ENCODE assay signal across 8 cellular contexts in the genomic region with DNA sequence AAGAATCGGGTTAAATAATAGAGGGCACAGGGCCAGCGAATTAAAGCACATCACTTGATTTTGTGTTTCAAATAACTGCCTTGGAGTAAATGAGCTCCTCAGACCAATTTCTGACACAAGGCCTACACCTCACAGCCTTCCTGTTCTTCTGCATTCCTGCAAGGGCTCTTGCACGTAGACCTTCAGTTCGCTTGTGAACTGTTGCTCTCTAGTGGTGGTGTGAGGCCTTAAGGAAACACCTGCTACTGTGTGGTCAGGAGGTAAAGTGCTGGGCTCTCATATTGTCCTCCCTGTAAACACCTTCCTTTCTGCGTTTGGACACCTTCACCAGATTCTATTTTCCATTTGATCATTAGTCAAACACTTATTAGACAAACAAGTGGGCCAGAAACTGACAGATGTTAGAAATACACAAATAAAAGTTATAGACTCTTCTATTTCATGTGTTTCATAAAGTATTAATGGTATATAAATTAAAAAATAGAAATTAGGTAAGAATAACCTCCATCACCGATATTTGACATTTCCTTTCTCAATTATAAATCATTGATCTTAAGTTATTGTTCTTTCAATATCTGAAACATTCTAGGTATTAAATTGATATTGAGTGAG. TPM values are rescaled to one million over a fixed set of nuclear protein-coding genes. Genes with fewer than 3 reads are reported as not detected.
A peak's percentile ranks its signal among the peaks of the same experiment; 100 is the strongest.
DNase-seq lines count a peak whose midpoint lies in the region; ATAC-seq and TF ChIP-seq lines count a peak whose summit lies in the region.

No MANE protein-coding gene starts in this region.

- H3K36me3 Mint-ChIP-seq in CD8-positive, alpha-beta memory T cell: no peaks in the 10 kb centered on the region

- peaks cover 46 to 52% (median 46%) of the 10 kb centered on the region in 3 donors for H3K4me1 Mint-ChIP-seq in CD8-positive, alpha-beta memory T cell

- H3K9me3 Mint-ChIP-seq in CD8-positive, alpha-beta memory T cell: no peaks in the 10 kb centered on the region

- H3K4me3 Mint-ChIP-seq in CD8-positive, alpha-beta memory T cell: peak overlapping the region in 4 of 7 donors; percentile 11 to 38 (median 25)

- H3K9me3 ChIP-seq in CD8-positive, alpha-beta memory T cell (ENCODE audit: low read length): no peaks in the 10 kb centered on the region
- H3K9me3 ChIP-seq in RWPE2 (ENCODE audit: severe bottlenecking): no peaks in the 10 kb centered on the region

- ATAC-seq in GM19455 (IDR thresholded peaks at IDR 0.05; ENCODE audit: unreplicated experiment) (peak; percentile 88), HG03460 (IDR thresholded peaks at IDR 0.05; ENCODE audit: unreplicated experiment) (peak; percentile 99), RWPE2 (ENCODE audit: low read depth) (peak; percentile 74)

- H3K4me3 ChIP-seq in CD8-positive, alpha-beta memory T cell (ENCODE audit: low read length): no peak overlapping the region
- no peak overlapping the region for H3K4me3 ChIP-seq in RWPE2 (ENCODE audit: severe bottlenecking)

- POLR2A ChIA-PET in CD8-positive, alpha-beta memory T cell (lab: Charles Lee): interaction anchor here (1.1 to 4.2 kb wide), 3 partner anchors 38 to 55 kb away, joined by 3 to 35 read pairs (median 12); partner anchors contain the start of gene CD69

- H3K36me3 ChIP-seq in CD8-positive, alpha-beta memory T cell (ENCODE audit: insufficient read depth, low read length): no peaks in the 10 kb centered on the region
- H3K36me3 ChIP-seq in RWPE2 (ENCODE audit: low read depth): no peaks in the 10 kb centered on the region

- no peaks in the 10 kb centered on the region for H3K27me3 ChIP-seq in CD8-positive, alpha-beta memory T cell (ENCODE audit: insufficient read depth, low read length, poor library complexity, severe bottlenecking)
- H3K27me3 ChIP-seq in RWPE2 (ENCODE audit: insufficient read depth, poor library complexity, severe bottlenecking): no peaks in the 10 kb centered on the region

- peak; percentile 26 to 83 (median 71) for DNase-seq in CD8-positive, alpha-beta memory T cell
- DNase-seq in RWPE2 (ENCODE audit: low spot score): no peak
- peak; percentile 61 for DNase-seq in activated naive CD4-positive, alpha-beta T cell treated with Interleukin-2 at 50 U/mL for 16 hours
- peak; percentile 82 for DNase-seq in iPS-NIHi11 (ENCODE audit: low spot score)
- DNase-seq in stimulated activated CD4-positive, alpha-beta T cell treated with anti-CD3 and anti-CD28 coated beads, TNF-alpha, amount 100 ng/mL, for 24 hours (ENCODE audit: low read depth in 3 of 3): peak; percentile 37 to 59 (median 50)
- no peak for DNase-seq in NCI-H1694 treated with DMSO at 0.1 percent for 48 hours (lab: John Stamatoyannopoulos, UW)

- CTCF ChIA-PET in CD8-positive, alpha-beta memory T cell (lab: Charles Lee): interaction anchor here (0.6 to 10.7 kb wide), 16 partner anchors 9 to 212 kb away, joined by 3 to 359 read pairs (median 5); partner anchors contain the start of genes CD69 and CLEC12B

- H3K27ac ChIP-seq in CD8-positive, alpha-beta memory T cell (ENCODE audit: low read depth, low read length): no peak overlapping the region
- no peak overlapping the region for H3K27ac ChIP-seq in RWPE2 (ENCODE audit: poor library complexity, severe bottlenecking)

- no peaks in the 10 kb centered on the region for H3K27me3 Mint-ChIP-seq in CD8-positive, alpha-beta memory T cell

- peaks cover 50% of the 10 kb centered on the region for H3K4me1 ChIP-seq in CD8-positive, alpha-beta memory T cell (ENCODE audit: insufficient read depth, low read length)
- no peaks in the 10 kb centered on the region for H3K4me1 ChIP-seq in RWPE2 (ENCODE audit: insufficient read depth, poor library complexity, severe bottlenecking)

- TF ChIP-seq CTCF in RWPE2 (IDR thresholded peaks at IDR 0.05; ENCODE audit: poor library complexity, severe bottlenecking): peak; percentile 31

- peak overlapping the region in 6 of 8 donors; percentile 1 to 88 (median 55) for H3K27ac Mint-ChIP-seq in CD8-positive, alpha-beta memory T cell

RNA-seq across cellular contexts. Expression of gene KLRF1, which starts 29.2 kb away (rescaled TPM):
- total RNA-seq in CD8-positive, alpha-beta memory T cell: not detected
- 52.1 TPM for polyA plus RNA-seq in CD8-positive, alpha-beta memory T cell

RNA-seq across cellular contexts. Expression of gene CD69, which starts 37.4 kb away (rescaled TPM):
- 10 to 100 TPM; 66.8 to 67.1 TPM for total RNA-seq in CD8-positive, alpha-beta memory T cell
- 253 TPM for polyA plus RNA-seq in CD8-positive, alpha-beta memory T cell

Comparison
In these comparisons a context has a peak if more than half of its experiments do, and no peak if none do; other contexts are left out.
1. DNase-seq: peak in CD8-positive, alpha-beta memory T cell (5 of 5), activated naive CD4-positive, alpha-beta T cell treated with Interleukin-2 at 50 U/mL for 16 hours (single experiment), iPS-NIHi11 (single experiment) and stimulated activated CD4-positive, alpha-beta T cell treated with anti-CD3 and anti-CD28 coated beads, TNF-alpha, amount 100 ng/mL, for 24 hours (3 of 3); none in RWPE2 (single experiment) and NCI-H1694 treated with DMSO at 0.1 percent for 48 hours (single experiment).
2. Peak in every context shown above with its lines, with median percentiles within 50 percentile points of each other: ATAC-seq.